Comparison of ENCODE assay signal across 35 cellular contexts in genomic region chr11:94328587-94329080, GRCh38. TPM values are rescaled to one million over a fixed set of nuclear protein-coding genes. Genes with fewer than 3 reads are reported as not detected.
"Had no signal": no experiment of that assay in that cellular context is flagged by ENCODE, and none has a peak within 500 bp of the region (broad histone marks: within the 10 kb centered on the region; RNA-seq: fewer than 3 reads in every experiment).

No MANE protein-coding gene starts in this region.

- H3K4me3 ChIP-seq: esophagus muscularis mucosa, heart right ventricle, left lung, mucosa of descending colon, right lobe of liver, smooth muscle cell, thoracic aorta, transverse colon had no signal

- H3K27me3 ChIP-seq: esophagus muscularis mucosa, heart right ventricle, right lobe of liver, transverse colon had no signal

- H3K4me1 ChIP-seq: heart right ventricle, left lung, parathyroid adenoma, right lobe of liver, transverse colon had no signal

- H3K4me2 ChIP-seq: smooth muscle cell had no signal

- H3K36me3 ChIP-seq: esophagus muscularis mucosa, heart right ventricle, left lung, right lobe of liver, thoracic aorta, transverse colon had no signal

- ATAC-seq: foreskin keratinocyte; heart right ventricle; left cardiac atrium; left lung; mucosa of descending colon; naive thymus-derived CD8-positive, alpha-beta T cell had no signal

- H3K4me3 Mint-ChIP-seq: mesothelial cell of epicardium; naive thymus-derived CD8-positive, alpha-beta T cell; neural crest cell had no signal

- H3K79me2 ChIP-seq: parathyroid adenoma had no signal

- H3K9ac ChIP-seq: parathyroid adenoma had no signal

- H2AFZ ChIP-seq: parathyroid adenoma had no signal

- H3K27ac ChIP-seq: esophagus muscularis mucosa, foreskin keratinocyte, heart right ventricle, left lung, parathyroid adenoma, right lobe of liver, thoracic aorta, transverse colon had no signal

- H3K4me1 Mint-ChIP-seq: naive thymus-derived CD8-positive, alpha-beta T cell had no signal

- H3K36me3 Mint-ChIP-seq: mesothelial cell of epicardium; naive thymus-derived CD8-positive, alpha-beta T cell had no signal

- H3K9me3 Mint-ChIP-seq: neural crest cell had no signal

- H3K27ac Mint-ChIP-seq: mesothelial cell of epicardium; naive thymus-derived CD8-positive, alpha-beta T cell; progenitor cell of endocrine pancreas had no signal

- DNase-seq: caudate nucleus; cerebellar nuclear complex; cortex of kidney; effector memory CD4-positive, alpha-beta T cell; foreskin keratinocyte; glutamatergic neuron; heart right ventricle; hippocampal formation; left cardiac atrium; left lung; mesenchymal stem cell; mucosa of descending colon; naive thymus-derived CD8-positive, alpha-beta T cell; right lobe of liver; stimulated activated CD4-positive, alpha-beta T cell treated with anti-CD3 and anti-CD28 coated beads, Interleukin-12 subunit alpha, Interleukin-12 subunit beta, amount 100 ng/mL, for 4 hours; stimulated activated CD4-positive, alpha-beta T cell treated with anti-CD3 and anti-CD28 coated beads, Interleukin-1b, Interleukin-23, amount 100 ng/mL, for 48 hours; stimulated activated CD4-positive, alpha-beta T cell treated with anti-CD3 and anti-CD28 coated beads, Interleukin-4, amount 100 ng/mL, for 1 hour; stimulated activated CD8-positive, alpha-beta memory T cell treated with anti-CD3 and anti-CD28 coated beads, Interleukin-4, amount 100 ng/mL, for 48 hours; stimulated activated naive CD4-positive, alpha-beta T cell treated with Interleukin-2 at 50 U/mL for 16 hours; transverse colon had no signal

- H3K9me3 ChIP-seq: left lung, mucosa of descending colon, right lobe of liver, transverse colon had no signal

RNA-seq across cellular contexts. Expression of gene IZUMO1R, which starts 24.3 kb away (rescaled TPM):
- total RNA-seq: endothelial cell of umbilical vein; epithelial cell of proximal tubule; esophagus muscularis mucosa; fibroblast of lung; foreskin keratinocyte; heart right ventricle; kidney epithelial cell; left cardiac atrium; left lung; lower leg skin; lung microvascular endothelial cell; mesothelial cell of epicardium; mucosa of descending colon; naive thymus-derived CD8-positive, alpha-beta T cell; neural crest cell; osteoblast; progenitor cell of endocrine pancreas; right lobe of liver; smooth muscle cell; thoracic aorta; transverse colon; urinary bladder had no signal
- polyA plus RNA-seq: endothelial cell of umbilical vein; fibroblast of lung; foreskin keratinocyte; heart right ventricle; naive thymus-derived CD8-positive, alpha-beta T cell; smooth muscle cell; urinary bladder had no signal
